8 cellular contexts compared by ENCODE assay signal in the genomic region with DNA sequence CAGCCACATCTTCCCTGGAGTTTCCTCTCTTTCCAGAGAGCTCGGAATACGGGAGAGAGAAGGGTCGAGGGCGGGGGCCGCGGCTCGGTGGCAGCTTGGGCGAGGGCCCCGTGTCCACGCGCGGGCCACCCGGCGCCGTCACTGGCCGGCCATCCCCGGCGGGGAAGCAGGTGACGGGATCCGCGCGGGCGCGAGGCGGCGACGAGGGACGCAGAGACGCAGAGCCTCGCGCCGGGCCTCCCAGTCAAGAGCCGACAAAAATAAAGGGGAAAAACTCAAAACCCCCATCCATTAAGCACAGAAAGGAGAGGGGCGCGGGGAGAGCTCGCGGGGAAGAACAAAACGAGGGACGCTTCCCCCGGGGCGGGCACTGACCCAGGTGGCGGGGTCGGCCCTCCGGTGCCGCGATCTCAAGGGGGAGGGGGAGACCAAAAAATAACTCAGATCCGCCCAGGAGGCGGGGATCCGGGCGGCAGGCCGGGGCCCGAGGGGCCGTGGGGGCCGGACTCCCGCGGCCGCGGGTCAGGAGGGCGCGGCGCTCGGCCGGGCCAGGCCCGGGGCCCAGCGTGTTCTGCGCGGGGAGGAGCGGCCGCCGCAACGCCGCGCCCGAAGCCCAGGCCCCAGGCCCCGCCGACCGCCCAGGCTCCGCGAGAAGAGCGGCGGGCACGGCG. TPM values are rescaled to one million over a fixed set of nuclear protein-coding genes. Genes with fewer than 3 reads are reported as not detected.
DNase-seq lines count a peak whose midpoint lies in the region; ATAC-seq and TF ChIP-seq lines count a peak whose summit lies in the region.

No MANE protein-coding gene starts in this region.

- peak overlapping the region; percentile 94 for H3K4me3 Mint-ChIP-seq in activated T-cell treated with anti-CD3 and anti-CD28 coated beads, Interleukin-2, amount 50 U/mL, for 24 hours
- H3K4me3 Mint-ChIP-seq in natural killer cell = peak overlapping the region; percentile 93

- peak overlapping the region; percentile 73 to 89 (median 83) for H3K4me3 ChIP-seq in esophagus squamous epithelium
- peak overlapping the region; percentile 93 to 98 for H3K4me3 ChIP-seq in stomach smooth muscle (ENCODE audit: low read length in 2 of 2)

- intact Hi-C loops in esophagus squamous epithelium (cut with DNase I) (no loop called here), natural killer cell (cut with micrococcal nuclease) (loop anchor here (2.0 kb wide), 2 partner anchors 60 to 182 kb away; partner anchors contain the start of genes CHMP3 and KDM3A)

- H3K4me1 ChIP-seq in esophagus squamous epithelium (peaks cover 3 to 40% (median 5%) of the 10 kb centered on the region in 3 donors), stomach smooth muscle (ENCODE audit: control insufficient read depth, insufficient read depth, low read length) (no peaks in the 10 kb centered on the region)

- 0 to 1% methylated on average over 36 to 44 of the region's 83 CpGs for WGBS in esophagus squamous epithelium, 2 donors

- TF ChIP-seq CTCF in esophagus squamous epithelium (IDR thresholded peaks at IDR 0.05) (no peak), natural killer cell (IDR thresholded peaks at IDR 0.05) (no peak)

- no peaks in the 10 kb centered on the region for H3K9me3 Mint-ChIP-seq in activated T-cell treated with anti-CD3 and anti-CD28 coated beads, Interleukin-2, amount 50 U/mL, for 24 hours
- no peaks in the 10 kb centered on the region for H3K9me3 Mint-ChIP-seq in natural killer cell

- TF ChIP-seq POLR2A in esophagus squamous epithelium (IDR thresholded peaks at IDR 0.05) = no peak

- peak; percentile 59 for ATAC-seq in HG02798 (IDR thresholded peaks at IDR 0.05; ENCODE audit: poor library complexity, unreplicated experiment)
- peak; percentile 6 to 29 (median 13) for ATAC-seq in natural killer cell

- H3K27ac ChIP-seq in esophagus squamous epithelium (peak overlapping the region; percentile 98 to 100 (median 99)), stomach smooth muscle (ENCODE audit: low read length) (peak overlapping the region; percentile 86)

- H3K9ac ChIP-seq in stomach smooth muscle (ENCODE audit: low read length in 2 of 2) = peak overlapping the region; percentile 92

- peak; percentile 20 for DNase-seq in NCI-H510A (lab: John Stamatoyannopoulos, UW)
- DNase-seq in NCI-H510A treated with DMSO at 0.1 percent for 48 hours (lab: John Stamatoyannopoulos, UW) = no peak
- peak; percentile 23 for DNase-seq in NCI-H774 (lab: John Stamatoyannopoulos, UW)
- DNase-seq in activated T-cell treated with anti-CD3 and anti-CD28 coated beads, Interleukin-2, amount 50 U/mL, for 24 hours = peak; percentile 77
- DNase-seq in esophagus squamous epithelium (lab: John Stamatoyannopoulos, UW) = no peak
- DNase-seq in natural killer cell = peak; percentile 58

- H3K36me3 ChIP-seq in esophagus squamous epithelium (peaks cover 0 to 23% (median 0%) of the 10 kb centered on the region in 3 donors), stomach smooth muscle (ENCODE audit: control insufficient read depth in 2 of 2, insufficient read depth in 2 of 2, low read length in 2 of 2) (peaks cover 0 to 7% of the 10 kb centered on the region in 2 donors)

- H3K9me3 ChIP-seq in esophagus squamous epithelium = no peaks in the 10 kb centered on the region
- H3K9me3 ChIP-seq in stomach smooth muscle (ENCODE audit: control insufficient read depth in 2 of 2, low read length in 2 of 2) = no peaks in the 10 kb centered on the region

- peaks cover 40% of the 10 kb centered on the region for H3K4me1 Mint-ChIP-seq in activated T-cell treated with anti-CD3 and anti-CD28 coated beads, Interleukin-2, amount 50 U/mL, for 24 hours (ENCODE audit: low read depth)
- peaks cover 28 to 51% of the 10 kb centered on the region in 2 donors for H3K4me1 Mint-ChIP-seq in natural killer cell

- peak overlapping the region; percentile 95 for H3K27ac Mint-ChIP-seq in activated T-cell treated with anti-CD3 and anti-CD28 coated beads, Interleukin-2, amount 50 U/mL, for 24 hours
- H3K27ac Mint-ChIP-seq in natural killer cell = peak overlapping the region; percentile 84 to 95

- no peaks in the 10 kb centered on the region for H3K27me3 ChIP-seq in esophagus squamous epithelium
- H3K27me3 ChIP-seq in stomach smooth muscle (ENCODE audit: control insufficient read depth in 1 of 2, insufficient read depth in 2 of 2, low read length in 2 of 2) = no peaks in the 10 kb centered on the region

- H3K27me3 Mint-ChIP-seq in activated T-cell treated with anti-CD3 and anti-CD28 coated beads, Interleukin-2, amount 50 U/mL, for 24 hours = no peaks in the 10 kb centered on the region
- peaks cover 0 to 12% of the 10 kb centered on the region in 2 donors for H3K27me3 Mint-ChIP-seq in natural killer cell (ENCODE audit: low read depth in 2 of 2)

- H3K36me3 Mint-ChIP-seq in activated T-cell treated with anti-CD3 and anti-CD28 coated beads, Interleukin-2, amount 50 U/mL, for 24 hours (ENCODE audit: low read depth) = peaks cover 28% of the 10 kb centered on the region
- H3K36me3 Mint-ChIP-seq in natural killer cell = peaks cover 12% of the 10 kb centered on the region

RNA-seq across cellular contexts. Expression of gene RNF103, which starts 0.7 kb away (rescaled TPM):
- 10 to 100 TPM; 15.6 to 28.8 (median 18.8) TPM for total RNA-seq in esophagus squamous epithelium
- total RNA-seq in natural killer cell = 10 to 100 TPM; 52.9 to 74.2 (median 70.9) TPM

RNA-seq across cellular contexts. Expression of gene CHMP3, which starts 59.8 kb away (rescaled TPM):
- total RNA-seq in esophagus squamous epithelium (100 to 1,000 TPM in 1 of 4 donors, 10 to 100 TPM in 3; 55.5 to 103 (median 65.5) TPM), natural killer cell (10 to 100 TPM; 47.4 to 50.3 (median 49.3) TPM)

Comparison
In these comparisons a context has a peak if more than half of its experiments do, and no peak if none do; other contexts are left out.
1. DNase-seq: peak in NCI-H510A (single experiment), NCI-H774 (single experiment), activated T-cell treated with anti-CD3 and anti-CD28 coated beads, Interleukin-2, amount 50 U/mL, for 24 hours (single experiment) and natural killer cell (single experiment); none in NCI-H510A treated with DMSO at 0.1 percent for 48 hours (single experiment) and esophagus squamous epithelium (single experiment).